8 cellular contexts compared by ENCODE assay signal in the genomic region with DNA sequence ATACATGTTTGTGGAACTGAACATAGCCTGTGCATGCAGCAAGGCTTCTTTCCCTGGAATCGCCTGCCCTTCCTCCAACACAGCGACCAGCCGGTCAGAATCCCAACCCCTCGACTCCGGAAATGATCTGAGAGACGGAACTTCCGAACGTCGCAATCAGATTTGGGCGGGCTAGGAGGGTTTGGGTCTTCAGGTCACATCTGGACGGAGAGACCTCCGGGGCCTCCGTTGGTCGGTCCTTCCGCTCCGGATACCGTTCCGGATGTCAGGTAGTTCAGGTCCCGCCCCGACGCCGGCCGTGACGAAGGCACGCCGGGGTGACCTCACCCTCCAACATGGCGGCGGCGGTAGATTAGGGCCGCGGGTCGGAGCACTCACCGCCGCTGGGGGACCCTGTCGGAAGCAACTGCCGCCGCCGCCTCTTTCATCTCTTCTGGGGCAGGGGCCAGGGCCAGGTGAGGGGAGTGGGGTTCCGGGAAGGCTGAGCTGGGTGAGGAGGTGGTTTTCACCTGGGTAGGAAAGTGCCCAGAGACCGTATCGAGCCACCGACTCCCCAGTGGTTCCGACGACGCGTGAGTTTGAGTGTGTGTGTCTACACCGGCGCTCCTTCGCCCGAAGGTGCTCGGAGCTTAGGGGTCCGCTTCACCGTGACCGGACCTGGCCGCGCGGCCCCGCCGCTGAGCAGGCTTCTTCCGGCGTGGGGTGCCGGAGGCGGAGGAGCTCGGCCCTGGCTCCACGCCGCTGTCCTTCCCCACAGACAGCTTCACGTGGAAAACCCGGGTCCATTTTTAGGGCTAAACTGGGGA. TPM values are rescaled to one million over a fixed set of nuclear protein-coding genes. Genes with fewer than 3 reads are reported as not detected.
DNase-seq lines count a peak whose midpoint lies in the region; ATAC-seq and TF ChIP-seq lines count a peak whose summit lies in the region.

A gene with protein sequence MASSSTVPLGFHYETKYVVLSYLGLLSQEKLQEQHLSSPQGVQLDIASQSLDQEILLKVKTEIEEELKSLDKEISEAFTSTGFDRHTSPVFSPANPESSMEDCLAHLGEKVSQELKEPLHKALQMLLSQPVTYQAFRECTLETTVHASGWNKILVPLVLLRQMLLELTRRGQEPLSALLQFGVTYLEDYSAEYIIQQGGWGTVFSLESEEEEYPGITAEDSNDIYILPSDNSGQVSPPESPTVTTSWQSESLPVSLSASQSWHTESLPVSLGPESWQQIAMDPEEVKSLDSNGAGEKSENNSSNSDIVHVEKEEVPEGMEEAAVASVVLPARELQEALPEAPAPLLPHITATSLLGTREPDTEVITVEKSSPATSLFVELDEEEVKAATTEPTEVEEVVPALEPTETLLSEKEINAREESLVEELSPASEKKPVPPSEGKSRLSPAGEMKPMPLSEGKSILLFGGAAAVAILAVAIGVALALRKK (plus strand): TSS at position 326 of the 806 bp plus-strand sequence. CDS start 16,955 bp downstream, outside the sequence.

- peak within 1 kb of the TSS; percentile 85 for H3K4me3 ChIP-seq in CD8-positive, alpha-beta memory T cell (ENCODE audit: low read length)
- H3K4me3 ChIP-seq in lung = peak within 1 kb of the TSS; percentile 73

- no peaks in the 10 kb centered on the region for H3K9me3 ChIP-seq in CD8-positive, alpha-beta memory T cell (ENCODE audit: low read length)
- H3K9me3 ChIP-seq in lung (ENCODE audit: control insufficient read depth in 2 of 2, insufficient read depth in 1 of 2, low read length in 1 of 2) = no peaks in the 10 kb centered on the region

- POLR2A ChIA-PET in CD8-positive, alpha-beta memory T cell (lab: Charles Lee) = interaction anchor here (1.1 kb wide), 2 partner anchors 11 to 439 kb away, joined by 3 to 4 read pairs; no protein-coding TSS in a partner anchor

- H3K27me3 ChIP-seq in CD8-positive, alpha-beta memory T cell (ENCODE audit: insufficient read depth, low read length, poor library complexity, severe bottlenecking) = no peaks in the 10 kb centered on the region
- H3K27me3 ChIP-seq in lung (ENCODE audit: control insufficient read depth, insufficient read depth) = no peaks in the 10 kb centered on the region

- peaks cover 25% of the 10 kb centered on the region for H3K4me1 ChIP-seq in CD8-positive, alpha-beta memory T cell (ENCODE audit: insufficient read depth, low read length)
- peaks cover 4 to 8% of the 10 kb centered on the region in 2 donors for H3K4me1 ChIP-seq in lung (ENCODE audit: control insufficient read depth in 2 of 2, insufficient read depth in 2 of 2, low read length in 2 of 2)

- TF ChIP-seq CTCF in lung (IDR thresholded peaks at IDR 0.05; ENCODE audit: control extremely low read depth, extremely low read depth) = no peak

- ATAC-seq in GM19463 (IDR thresholded peaks at IDR 0.05; ENCODE audit: unreplicated experiment) (peak; percentile 92), lung (ENCODE audit: insufficient read depth, low FRiP score) (peak; percentile 98)

- H3K4me3 Mint-ChIP-seq in CD8-positive, alpha-beta memory T cell = peak within 1 kb of the TSS; percentile 87 to 97 (median 89)

- WGBS in lung, 2 donors = 0 to 1% methylated on average over 65 to 68 of the region's 68 CpGs

- H3K27me3 Mint-ChIP-seq in CD8-positive, alpha-beta memory T cell = peaks cover 0 to 2% of the 10 kb centered on the region in 2 donors

- H3K36me3 Mint-ChIP-seq in CD8-positive, alpha-beta memory T cell = peaks cover 0 to 25% (median 4%) of the 10 kb centered on the region in 3 donors

- H3K27ac Mint-ChIP-seq in CD8-positive, alpha-beta memory T cell = peak within 1 kb of the TSS; percentile 95 to 100 (median 98)

- peaks cover 22 to 39% (median 29%) of the 10 kb centered on the region in 3 donors for H3K4me1 Mint-ChIP-seq in CD8-positive, alpha-beta memory T cell

- CTCF ChIA-PET in CD8-positive, alpha-beta memory T cell (lab: Charles Lee) = no interaction called here

- H3K36me3 ChIP-seq in CD8-positive, alpha-beta memory T cell (ENCODE audit: insufficient read depth, low read length) = no peaks in the 10 kb centered on the region
- no peaks in the 10 kb centered on the region for H3K36me3 ChIP-seq in lung (ENCODE audit: control insufficient read depth in 2 of 2, insufficient read depth in 2 of 2, low read length in 2 of 2)

- H3K27ac ChIP-seq in CD8-positive, alpha-beta memory T cell (ENCODE audit: low read depth, low read length) = peak within 1 kb of the TSS; percentile 97
- peak within 1 kb of the TSS; percentile 99 for H3K27ac ChIP-seq in lung (ENCODE audit: low read depth in 1 of 2, low read length in 1 of 2)

- no peaks in the 10 kb centered on the region for H3K9me3 Mint-ChIP-seq in CD8-positive, alpha-beta memory T cell

- peak; percentile 83 to 92 (median 85) for DNase-seq in CD8-positive, alpha-beta memory T cell
- DNase-seq in HS-27A (ENCODE audit: low read depth) = peak; percentile 79
- peak; percentile 78 for DNase-seq in NK-92 treated with Interleukin-12 subunit alpha and Interleukin-12 subunit beta, amount 100 ng/mL, for 24 hours (lab: John Stamatoyannopoulos, UW)
- DNase-seq in activated CD8-positive, alpha-beta memory T cell treated with anti-CD3 and anti-CD28 coated beads for 24 hours = peak; percentile 95
- peak; percentile 78 for DNase-seq in effector CD8-positive, alpha-beta T cell (lab: John Stamatoyannopoulos, UW)
- peak; percentile 94 for DNase-seq in lung (ENCODE audit: low spot score)
- DNase-seq in stimulated activated CD4-positive, alpha-beta T cell treated with anti-CD3 and anti-CD28 coated beads, TNF-alpha, amount 100 ng/mL, for 24 hours (ENCODE audit: low read depth in 3 of 3) = peak; percentile 76 to 89 (median 80)

RNA-seq across cellular contexts. Expression of the gene that starts here (rescaled TPM):
- total RNA-seq in CD8-positive, alpha-beta memory T cell = 10 to 100 TPM; 39.8 to 40.1 TPM
- polyA plus RNA-seq in CD8-positive, alpha-beta memory T cell = 41.1 TPM
- 10 to 100 TPM; 41.0 to 52.4 TPM for total RNA-seq in lung
- polyA plus RNA-seq in lung = 10 to 100 TPM; 21.4 to 26.5 TPM

Comparison
In these comparisons a context has a peak if more than half of its experiments do, and no peak if none do; other contexts are left out.
1. Peak in every context shown above with its lines: DNase-seq, ATAC-seq, H3K4me3 ChIP-seq and H3K27ac ChIP-seq.